21 cellular contexts compared by ENCODE assay signal in the genomic region with DNA sequence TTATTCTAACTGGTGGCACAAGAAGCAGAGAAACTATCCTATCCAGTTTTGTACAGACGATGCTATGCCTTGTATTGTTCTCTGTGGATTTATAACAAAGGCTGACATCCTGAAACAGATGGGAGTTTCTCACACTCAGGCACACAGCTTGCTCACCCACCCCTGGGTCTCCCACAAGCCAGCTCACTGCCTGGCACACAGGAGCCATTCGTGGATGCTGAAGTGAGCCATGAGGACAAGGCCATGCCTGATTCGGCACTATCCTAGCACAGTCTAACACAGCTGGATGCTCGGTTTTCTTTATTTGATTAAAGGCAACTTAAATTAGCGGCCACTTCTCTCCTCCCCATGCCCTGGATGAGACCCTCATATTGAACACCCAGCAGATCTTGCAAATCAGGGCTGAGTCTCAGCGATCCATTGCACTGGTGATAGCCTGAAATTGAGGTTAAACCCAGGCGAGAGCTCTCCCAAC. TPM values are rescaled to one million over a fixed set of nuclear protein-coding genes. Genes with fewer than 3 reads are reported as not detected.
DNase-seq lines count a peak whose midpoint lies in the region; ATAC-seq and TF ChIP-seq lines count a peak whose summit lies in the region.
"Had no signal": no experiment of that assay in that cellular context is flagged by ENCODE, and none has a peak within 500 bp of the region (broad histone marks: within the 10 kb centered on the region; RNA-seq: fewer than 3 reads in every experiment).

No MANE protein-coding gene starts in this region.

- no peaks in the 10 kb centered on the region for H3K9me3 Mint-ChIP-seq in natural killer cell
- no peaks in the 10 kb centered on the region for H3K9me3 Mint-ChIP-seq in natural killer cell treated with Interleukin-12 subunit alpha and Interleukin-12 subunit beta and Interleukin-15 and Interleukin-18, amount 100 ng/mL, for 72 hours
- no peaks in the 10 kb centered on the region for H3K9me3 Mint-ChIP-seq in activated CD4-positive, alpha-beta memory T cell treated with anti-CD3 and anti-CD28 coated beads, Interleukin-2, amount 10 ng/mL, durations not matched to agents 7 days and 5 days
- no peaks in the 10 kb centered on the region for H3K9me3 Mint-ChIP-seq in immature natural killer cell
- H3K9me3 Mint-ChIP-seq: GM23338 had no signal

- peaks cover 55 to 56% of the 10 kb centered on the region in 2 donors for H3K4me1 Mint-ChIP-seq in natural killer cell
- peaks cover 36 to 50% of the 10 kb centered on the region in 2 donors for H3K4me1 Mint-ChIP-seq in natural killer cell treated with Interleukin-12 subunit alpha and Interleukin-12 subunit beta and Interleukin-15 and Interleukin-18, amount 100 ng/mL, for 72 hours (ENCODE audit: low read depth in 2 of 2)
- peaks cover 69% of the 10 kb centered on the region for H3K4me1 Mint-ChIP-seq in activated CD4-positive, alpha-beta memory T cell treated with anti-CD3 and anti-CD28 coated beads, Interleukin-2, amount 10 ng/mL, durations not matched to agents 7 days and 5 days
- H3K4me1 Mint-ChIP-seq in immature natural killer cell, result peaks cover 58 to 68% of the 10 kb centered on the region in 2 donors
- H3K4me1 Mint-ChIP-seq: GM23338 had no signal

- H3K36me3 ChIP-seq in thymus (ENCODE audit: control insufficient read depth, insufficient read depth) (no peaks in the 10 kb centered on the region), heart left ventricle (no peaks in the 10 kb centered on the region)
- H3K36me3 ChIP-seq: BE2C, brain microvascular endothelial cell, tibial nerve had no signal

- intact Hi-C loops in natural killer cell (cut with micrococcal nuclease), result loop anchor here (1.0 to 5.0 kb wide), 3 partner anchors 44 to 624 kb away; a partner anchor contains a TSS
- intact Hi-C loops in heart left ventricle (cut with DNase I), result loop anchor here (5.0 to 10.0 kb wide), 13 partner anchors 99 to 626 kb away; a partner anchor contains a TSS

- peak overlapping the region; percentile 38 for H3K27ac ChIP-seq in thymus (ENCODE audit: low read depth)
- H3K27ac ChIP-seq in heart left ventricle, result peak overlapping the region in 1 of 12 donors; percentile 64
- H3K27ac ChIP-seq: brain microvascular endothelial cell, tibial nerve had no signal

- DNase-seq in natural killer cell (no peak), immature natural killer cell (no peak), DMS53 (lab: John Stamatoyannopoulos, UW) (no peak), EL (no peak), heart left ventricle (no peak)
- no peak for DNase-seq in natural killer cell treated with Interleukin-12 subunit alpha and Interleukin-12 subunit beta and Interleukin-15 and Interleukin-18, amount 100 ng/mL, for 72 hours (ENCODE audit: low spot score)
- peak; percentile 25 for DNase-seq in activated CD4-positive, alpha-beta memory T cell treated with anti-CD3 and anti-CD28 coated beads, Interleukin-2, amount 10 ng/mL, durations not matched to agents 7 days and 5 days
- DNase-seq: BE2C, brain microvascular endothelial cell, dermis blood vessel endothelial cell, DMS 273 treated with DMSO at 0.1 percent for 48 hours, NCI-H1930, NCI-H510A, posterior cingulate gyrus, SIG-M5, T1000 had no signal

- CTCF ChIA-PET in activated CD4-positive, alpha-beta memory T cell treated with anti-CD3 and anti-CD28 coated beads, Interleukin-2, amount 10 ng/mL, durations not matched to agents 7 days and 5 days (lab: Charles Lee), result interaction anchor here (0.6 to 9.8 kb wide), 12 partner anchors 11 to 243 kb away, joined by 3 to 333 read pairs (median 56); a partner anchor contains a TSS

- H3K27me3 ChIP-seq in thymus (ENCODE audit: control insufficient read depth, insufficient read depth) (no peaks in the 10 kb centered on the region), heart left ventricle (no peaks in the 10 kb centered on the region)
- H3K27me3 ChIP-seq: tibial nerve had no signal

- H3K4me1 ChIP-seq in thymus (ENCODE audit: control insufficient read depth, insufficient read depth, low read length), result peaks cover 34% of the 10 kb centered on the region
- peaks cover 0 to 25% (median 0%) of the 10 kb centered on the region in 12 donors for H3K4me1 ChIP-seq in heart left ventricle
- H3K4me1 ChIP-seq: BE2C had no signal

- no peak for TF ChIP-seq CTCF in natural killer cell (IDR thresholded peaks at IDR 0.05)
- TF ChIP-seq CTCF in heart left ventricle (IDR thresholded peaks at IDR 0.05), result no peak

- POLR2A ChIA-PET in activated CD4-positive, alpha-beta memory T cell treated with anti-CD3 and anti-CD28 coated beads, Interleukin-2, amount 10 ng/mL, durations not matched to agents 7 days and 5 days (lab: Charles Lee), result interaction anchor here (0.6 to 7.2 kb wide), 12 partner anchors 10 to 223 kb away, joined by 3 to 681 read pairs (median 6); a partner anchor contains a TSS

- H3K9me3 ChIP-seq in thymus (ENCODE audit: control insufficient read depth), result no peaks in the 10 kb centered on the region
- H3K9me3 ChIP-seq in heart left ventricle, result no peaks in the 10 kb centered on the region
- H3K9me3 ChIP-seq: BE2C, tibial nerve had no signal

- H3K27ac Mint-ChIP-seq in natural killer cell (peak overlapping the region; percentile 73 to 90), immature natural killer cell (peak overlapping the region; percentile 76 to 92 (median 90))
- H3K27ac Mint-ChIP-seq in natural killer cell treated with Interleukin-12 subunit alpha and Interleukin-12 subunit beta and Interleukin-15 and Interleukin-18, amount 100 ng/mL, for 72 hours, result peak overlapping the region in 1 of 2 donors; percentile 62
- peak overlapping the region; percentile 95 for H3K27ac Mint-ChIP-seq in activated CD4-positive, alpha-beta memory T cell treated with anti-CD3 and anti-CD28 coated beads, Interleukin-2, amount 10 ng/mL, durations not matched to agents 7 days and 5 days
- H3K27ac Mint-ChIP-seq: GM23338 had no signal

- 66% methylated on average over 7 of the region's 7 CpGs for WGBS in thymus
- 81 to 88% (median 83%) methylated on average over 7 of the region's 7 CpGs for WGBS in heart left ventricle, 4 donors

- ATAC-seq in natural killer cell, result peak in 1 of 3 donors; percentile 11
- ATAC-seq in natural killer cell treated with Interleukin-12 subunit alpha and Interleukin-12 subunit beta and Interleukin-15 and Interleukin-18, amount 100 ng/mL, for 72 hours, result no peak
- no peak for ATAC-seq in heart left ventricle
- ATAC-seq: GM23338 had no signal

- no peak for TF ChIP-seq POLR2A in heart left ventricle (IDR thresholded peaks at IDR 0.05)

- peaks cover 4 to 5% of the 10 kb centered on the region in 2 donors for H3K27me3 Mint-ChIP-seq in natural killer cell (ENCODE audit: low read depth in 2 of 2)
- peaks cover 0 to 2% of the 10 kb centered on the region in 2 donors for H3K27me3 Mint-ChIP-seq in natural killer cell treated with Interleukin-12 subunit alpha and Interleukin-12 subunit beta and Interleukin-15 and Interleukin-18, amount 100 ng/mL, for 72 hours
- no peaks in the 10 kb centered on the region for H3K27me3 Mint-ChIP-seq in activated CD4-positive, alpha-beta memory T cell treated with anti-CD3 and anti-CD28 coated beads, Interleukin-2, amount 10 ng/mL, durations not matched to agents 7 days and 5 days
- peaks cover 4 to 11% (median 9%) of the 10 kb centered on the region in 3 donors for H3K27me3 Mint-ChIP-seq in immature natural killer cell (ENCODE audit: low read depth in 3 of 3)

- H3K4me3 ChIP-seq in thymus (ENCODE audit: low read length), result no peak overlapping the region
- H3K4me3 ChIP-seq in heart left ventricle, result no peak overlapping the region
- H3K4me3 ChIP-seq: GM23338, tibial nerve had no signal

- H3K4me3 Mint-ChIP-seq in natural killer cell (peak overlapping the region; percentile 75), immature natural killer cell (peak overlapping the region; percentile 67 to 86 (median 75))
- no peak overlapping the region for H3K4me3 Mint-ChIP-seq in natural killer cell treated with Interleukin-12 subunit alpha and Interleukin-12 subunit beta and Interleukin-15 and Interleukin-18, amount 100 ng/mL, for 72 hours
- peak overlapping the region; percentile 45 for H3K4me3 Mint-ChIP-seq in activated CD4-positive, alpha-beta memory T cell treated with anti-CD3 and anti-CD28 coated beads, Interleukin-2, amount 10 ng/mL, durations not matched to agents 7 days and 5 days
- H3K4me3 Mint-ChIP-seq: GM23338 had no signal

- H3K36me3 Mint-ChIP-seq in natural killer cell (no peaks in the 10 kb centered on the region), immature natural killer cell (peaks cover 0 to 3% (median 0%) of the 10 kb centered on the region in 3 donors)
- no peaks in the 10 kb centered on the region for H3K36me3 Mint-ChIP-seq in natural killer cell treated with Interleukin-12 subunit alpha and Interleukin-12 subunit beta and Interleukin-15 and Interleukin-18, amount 100 ng/mL, for 72 hours
- no peaks in the 10 kb centered on the region for H3K36me3 Mint-ChIP-seq in activated CD4-positive, alpha-beta memory T cell treated with anti-CD3 and anti-CD28 coated beads, Interleukin-2, amount 10 ng/mL, durations not matched to agents 7 days and 5 days (ENCODE audit: low read depth)

RNA-seq across cellular contexts. Expression of a gene that starts 25.7 kb away (rescaled TPM):
- not detected for total RNA-seq in natural killer cell
- under 1 TPM in 1 of 2 donors, not detected in 1; 0.19 TPM for total RNA-seq in natural killer cell treated with Interleukin-12 subunit alpha and Interleukin-12 subunit beta and Interleukin-15 and Interleukin-18, amount 100 ng/mL, for 72 hours
- total RNA-seq in activated CD4-positive, alpha-beta memory T cell treated with anti-CD3 and anti-CD28 coated beads, Interleukin-2, amount 10 ng/mL, durations not matched to agents 7 days and 5 days, result under 1 TPM in 1 of 2 experiments, not detected in 1; 0.05 TPM
- not detected for polyA plus RNA-seq in immature natural killer cell
- 7.4 TPM for polyA plus RNA-seq in thymus
- under 1 TPM in 3 of 9 donors, not detected in 6; 0.13 to 0.39 (median 0.32) TPM for total RNA-seq in heart left ventricle
- under 1 TPM in 1 of 2 donors, not detected in 1; 0.26 TPM for polyA plus RNA-seq in heart left ventricle
- total RNA-seq: dermis blood vessel endothelial cell, skeletal muscle tissue, tibial nerve had no signal

RNA-seq across cellular contexts. Expression of a gene that starts 35.6 kb away (rescaled TPM):
- total RNA-seq in natural killer cell (under 1 TPM; 0.30 to 0.68 (median 0.33) TPM), heart left ventricle (under 1 TPM in 1 of 9 donors, not detected in 8; 0.21 TPM)
- not detected for total RNA-seq in natural killer cell treated with Interleukin-12 subunit alpha and Interleukin-12 subunit beta and Interleukin-15 and Interleukin-18, amount 100 ng/mL, for 72 hours
- total RNA-seq in activated CD4-positive, alpha-beta memory T cell treated with anti-CD3 and anti-CD28 coated beads, Interleukin-2, amount 10 ng/mL, durations not matched to agents 7 days and 5 days, result under 1 TPM; 0.45 to 0.55 TPM
- polyA plus RNA-seq in immature natural killer cell (1 to 10 TPM in 1 of 3 donors, under 1 TPM in 1, not detected in 1; 0.49 to 1.1 TPM), thymus (0.09 TPM), heart left ventricle (not detected)
- total RNA-seq: dermis blood vessel endothelial cell, GM23338, lower leg skin, skeletal muscle tissue, tibial nerve had no signal
- polyA plus RNA-seq: GM23338 had no signal
